In the genomic region with DNA sequence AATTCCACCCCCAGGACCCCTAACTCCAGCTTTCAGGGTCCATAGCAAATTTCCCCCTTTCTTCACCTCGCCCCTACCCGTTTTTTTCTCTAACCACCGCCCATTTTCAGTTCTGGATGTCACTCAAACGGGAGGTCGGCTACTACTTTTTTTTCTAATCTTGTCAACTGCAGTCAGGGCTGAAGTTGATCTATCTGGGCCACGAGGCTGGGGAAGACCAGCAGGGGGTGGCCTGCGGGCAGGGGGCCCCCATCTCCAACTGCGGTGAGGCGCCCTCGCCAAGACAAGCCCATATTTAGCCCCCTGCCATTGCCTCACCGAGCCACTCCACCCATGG, we compare ENCODE assay signal across 8 cellular contexts. TPM values are rescaled to one million over a fixed set of nuclear protein-coding genes. Genes with fewer than 3 reads are reported as not detected.
DNase-seq lines count a peak whose midpoint lies in the region; ATAC-seq and TF ChIP-seq lines count a peak whose summit lies in the region.

No MANE protein-coding gene starts in this region.

- POLR2A ChIA-PET in IMR-90 (lab: Charles Lee; ENCODE audit: unreplicated experiment): interaction anchor here (0.6 kb wide), 1 partner anchor 76 kb away, joined by 3 read pairs; no protein-coding TSS in a partner anchor
- POLR2A ChIA-PET in naive thymus-derived CD8-positive, alpha-beta T cell (lab: Charles Lee): no interaction called here

- peak overlapping the region; percentile 62 for H3K9ac ChIP-seq in IMR-90 (ENCODE audit: low read depth, low read length)

- H2BK5ac ChIP-seq in IMR-90 (ENCODE audit: low read depth, low read length, poor library complexity, severe bottlenecking): peak overlapping the region; percentile 71

- intact Hi-C loops in IMR-90 (cut with micrococcal nuclease): loop anchor here (1.0 to 5.0 kb wide), 6 partner anchors 37 to 565 kb away; partner anchors contain the start of genes NHLRC3 and PROSER1

- dilution Hi-C loops in IMR-90 (cut with HindIII; ENCODE audit: low sequenced_read_pairs, unreplicated experiment): no loop called here

- peak overlapping the region; percentile 98 for H2AFZ ChIP-seq in IMR-90 (replicated peaks; ENCODE audit: low read length, poor library complexity)

- peaks cover 11% of the 10 kb centered on the region for H3K4me1 ChIP-seq in IMR-90 (ENCODE audit: control insufficient read depth, insufficient read depth, low read length)

- H3K4me3 ChIP-seq in GM12864 (ENCODE audit: low read depth, low read length): peak overlapping the region; percentile 94
- peak overlapping the region; percentile 80 for H3K4me3 ChIP-seq in IMR-90 (ENCODE audit: insufficient read depth, low read depth, low read length)

- H3K23ac ChIP-seq in IMR-90 (ENCODE audit: low read depth, low read length): peak overlapping the region; percentile 93

- H4K20me1 ChIP-seq in IMR-90 (ENCODE audit: insufficient read depth, low read length): no peaks in the 10 kb centered on the region

- ATAC-seq in GM21447 (IDR thresholded peaks at IDR 0.05; ENCODE audit: unreplicated experiment): peak; percentile 32
- no peak; the same call in 1 of the 2 replicates for ATAC-seq in IMR-90 (ENCODE audit: low read depth)
- ATAC-seq in naive thymus-derived CD8-positive, alpha-beta T cell: no peak

- peak overlapping the region; percentile 82 for H3K4me2 ChIP-seq in IMR-90 (ENCODE audit: low read depth, low read length)

- H2AK5ac ChIP-seq in IMR-90 (ENCODE audit: low read depth, low read length): peak overlapping the region; percentile 53; the same call in 1 of the 2 replicates

- H3K4me3 Mint-ChIP-seq in chondrocyte (ENCODE audit: unreplicated experiment): peak overlapping the region; percentile 92
- peak overlapping the region; percentile 35 to 77 (median 61) for H3K4me3 Mint-ChIP-seq in naive thymus-derived CD8-positive, alpha-beta T cell

- no peaks in the 10 kb centered on the region for H3K27me3 Mint-ChIP-seq in chondrocyte (ENCODE audit: low read depth)
- H3K27me3 Mint-ChIP-seq in naive thymus-derived CD8-positive, alpha-beta T cell: peaks cover 31 to 52% (median 36%) of the 10 kb centered on the region in 5 donors

- H2BK20ac ChIP-seq in IMR-90 (ENCODE audit: low read depth, low read length): no peak overlapping the region

- peak overlapping the region; percentile 72; the same call in 1 of the 3 replicates for H2BK15ac ChIP-seq in IMR-90 (ENCODE audit: low read depth, low read length)

- H3K27ac Mint-ChIP-seq in chondrocyte (ENCODE audit: unreplicated experiment): peak overlapping the region; percentile 80
- peak overlapping the region in 1 of 10 donors; percentile 20 for H3K27ac Mint-ChIP-seq in naive thymus-derived CD8-positive, alpha-beta T cell

- peaks cover 4% of the 10 kb centered on the region for H3K36me3 Mint-ChIP-seq in chondrocyte (ENCODE audit: low read depth)
- no peaks in the 10 kb centered on the region for H3K36me3 Mint-ChIP-seq in naive thymus-derived CD8-positive, alpha-beta T cell

- H3K4me1 Mint-ChIP-seq in chondrocyte (ENCODE audit: low read depth): peaks cover 58% of the 10 kb centered on the region
- H3K4me1 Mint-ChIP-seq in naive thymus-derived CD8-positive, alpha-beta T cell: peaks cover 2 to 17% (median 12%) of the 10 kb centered on the region in 4 donors

- peak overlapping the region; percentile 81 for H3K27ac ChIP-seq in IMR-90 (ENCODE audit: insufficient read depth, low read length)

- peak overlapping the region; percentile 87 for H3K4ac ChIP-seq in IMR-90 (ENCODE audit: low read depth, low read length)

- peak overlapping the region; percentile 85 for H3K56ac ChIP-seq in IMR-90 (ENCODE audit: extremely low read depth, insufficient read depth, low read length)

- 0% methylated on average over 2 of the region's 11 CpGs; no CpG with 5 or more reads in 1 of the 2 experiments for WGBS in IMR-90 (ENCODE audit: extremely low coverage in 2 of 2, insufficient read length in 1 of 2), 2 experiments

- peak overlapping the region; percentile 4 to 44; a peak in 3 of 4 replicates for H4K8ac ChIP-seq in IMR-90 (ENCODE audit: low read depth in 2 of 2, low read length in 2 of 2)

- H4K91ac ChIP-seq in IMR-90 (ENCODE audit: insufficient read depth, low read depth, low read length): peak overlapping the region; percentile 84

- peak overlapping the region; percentile 28 for H3K18ac ChIP-seq in IMR-90 (ENCODE audit: low read depth, low read length)

- CTCF ChIA-PET in IMR-90 (lab: Yijun Ruan, JAX): interaction anchor here (2.3 kb wide), 1 partner anchor 10 kb away, joined by 14 read pairs; no protein-coding TSS in a partner anchor

- H3K9me3 ChIP-seq in IMR-90 (ENCODE audit: control insufficient read depth, insufficient read depth, low read length): no peaks in the 10 kb centered on the region

- TF ChIP-seq CTCF in GM12864 (IDR thresholded peaks at IDR 0.05; ENCODE audit: low read depth, low read length, missing control alignments) (peak; percentile 21), IMR-90 (conservative IDR thresholded peaks at IDR 0.05; ENCODE audit: low read depth, low read length) (no peak), chondrocyte (IDR thresholded peaks at IDR 0.05) (no peak)

- peaks cover 4% of the 10 kb centered on the region for H3K36me3 ChIP-seq in IMR-90 (ENCODE audit: control insufficient read depth, insufficient read depth, low read length)

- peaks cover 11 to 33% of the 10 kb centered on the region in 2 experiments for H3K79me1 ChIP-seq in IMR-90 (ENCODE audit: low read depth in 1 of 2, low read length in 2 of 2)

- H2AK9ac ChIP-seq in IMR-90 (replicated peaks; ENCODE audit: low read depth, low read length, poor library complexity): peak overlapping the region; percentile 92

- no peaks in the 10 kb centered on the region for H3K9me3 Mint-ChIP-seq in chondrocyte (ENCODE audit: low read depth)
- no peaks in the 10 kb centered on the region for H3K9me3 Mint-ChIP-seq in naive thymus-derived CD8-positive, alpha-beta T cell

- H2BK120ac ChIP-seq in IMR-90 (ENCODE audit: low read depth, low read length): peak overlapping the region; percentile 88

- TF ChIP-seq RAD21 in IMR-90 (IDR thresholded peaks at IDR 0.05; ENCODE audit: low read length): no peak

- H3K9me1 ChIP-seq in IMR-90 (ENCODE audit: insufficient read depth, low read length): peaks cover 6% of the 10 kb centered on the region

- no peaks in the 10 kb centered on the region for H3K27me3 ChIP-seq in IMR-90 (ENCODE audit: control insufficient read depth, insufficient read depth, low read length)

- no peak overlapping the region for H4K5ac ChIP-seq in IMR-90 (ENCODE audit: low read depth, low read length)

- no peak for TF ChIP-seq POLR2A in IMR-90 (IDR thresholded peaks at IDR 0.05; ENCODE audit: low read depth, low read length)

- in situ Hi-C loops in IMR-90 (cut with MboI; ENCODE audit: low sequenced_read_pairs): loop anchor here (10.0 kb wide), 1 partner anchor 187 kb away; no protein-coding TSS in a partner anchor

- no TSS peak for BruUV-seq in IMR-90 (replicated peaks; lab: Mats Ljungman, UMichigan)

- DNase-seq in GM12864 (ENCODE audit: low read depth) (no peak), IMR-90 (no peak), chondrocyte (ENCODE audit: low spot score) (no peak), 8988T (no peak), NCI-H446 (lab: John Stamatoyannopoulos, UW) (no peak), RKO (ENCODE audit: low spot score) (no peak)
- no peak for DNase-seq in naive thymus-derived CD8-positive, alpha-beta T cell

- peak overlapping the region; percentile 92 for H3K14ac ChIP-seq in IMR-90 (replicated peaks; ENCODE audit: low read depth, low read length)

TF ChIP-seq in IMR-90, 13 proteins besides CTCF, POLR2A, EP300 and RAD21:
- no peak for TF ChIP-seq RFX5 (IDR thresholded peaks at IDR 0.05; ENCODE audit: low read depth, low read length)
- TF ChIP-seq CEBPB (IDR thresholded peaks at IDR 0.05; ENCODE audit: low read depth, low read length): 0 out of 2 replicates have a peak, but pooled peaks have one; percentile 26
- no peak for TF ChIP-seq BHLHE40 (IDR thresholded peaks at IDR 0.05; ENCODE audit: low read depth, low read length)

RNA-seq across cellular contexts. Expression of gene LHFPL6, which starts 0.7 kb away (rescaled TPM):
- total RNA-seq in IMR-90 (2012; rRNA removed) (24.7 and 25.3 TPM in 2 replicates), chondrocyte (88.2 to 101 TPM (median 100 TPM) in 3 replicates)
- 35.1 and 36.1 TPM in 2 replicates for polyA plus RNA-seq in IMR-90 (2012; rRNA removed)
- polyA plus RNA-seq in IMR-90 (2012; cell fraction: cytosol; rRNA removed): 37.5 and 38.6 TPM in 2 replicates
- polyA plus RNA-seq in IMR-90 (2012; cell fraction: nucleus; rRNA removed; ENCODE audit: low replicate concordance): 7.4 and 12.0 TPM in 2 replicates
- total RNA-seq in naive thymus-derived CD8-positive, alpha-beta T cell: not detected
- polyA plus RNA-seq in naive thymus-derived CD8-positive, alpha-beta T cell: not detected

RNA-seq across cellular contexts. Expression of gene COG6, which starts 53.2 kb away (rescaled TPM):
- total RNA-seq in IMR-90 (2012; rRNA removed) (37.5 and 46.1 TPM in 2 replicates), chondrocyte (57.7 to 73.9 TPM (median 60.9 TPM) in 3 replicates)
- 20.3 and 22.8 TPM in 2 replicates for polyA plus RNA-seq in IMR-90 (2012; rRNA removed)
- polyA plus RNA-seq in IMR-90 (2012; cell fraction: cytosol; rRNA removed): 5.4 and 6.9 TPM in 2 replicates
- 3.4 and 33.1 TPM in 2 replicates for polyA plus RNA-seq in IMR-90 (2012; cell fraction: nucleus; rRNA removed; ENCODE audit: low replicate concordance)
- total RNA-seq in naive thymus-derived CD8-positive, alpha-beta T cell: 10 to 100 TPM; 30.0 to 33.4 TPM
- polyA plus RNA-seq in naive thymus-derived CD8-positive, alpha-beta T cell: 10 to 100 TPM; 14.5 to 19.7 (median 19.0) TPM

Comparison
In these comparisons a context has a peak if more than half of its experiments do, and no peak if none do; other contexts are left out.
1. RNA of gene LHFPL6, which starts 0.7 kb away (total RNA-seq): 88.2 to 101 TPM in chondrocyte and 24.7 to 25.3 TPM in IMR-90; not detected in naive thymus-derived CD8-positive, alpha-beta T cell; every median in the first group is over 10 times any median in the second.